ENCODE assay signal across 17 cellular contexts in the genomic region with DNA sequence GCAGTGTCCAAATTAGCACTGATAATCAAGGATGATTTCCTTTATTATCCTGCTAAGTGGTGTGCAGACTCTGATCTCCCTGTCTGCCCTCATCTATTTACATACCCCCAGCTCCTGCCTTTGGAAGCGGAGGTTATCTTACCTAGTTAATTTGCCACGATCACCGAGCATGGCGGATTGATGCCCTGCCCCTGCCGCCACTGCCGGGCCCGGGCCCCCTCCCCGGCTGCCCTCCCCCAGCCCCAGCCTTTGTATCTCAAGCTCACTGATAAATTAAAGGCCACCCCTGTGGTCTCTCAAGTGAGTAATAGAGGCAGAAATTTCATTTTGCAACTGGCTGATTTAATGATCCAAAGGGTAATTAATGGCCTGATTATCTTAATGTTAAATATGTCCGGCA.
DNase-seq lines count a peak whose midpoint lies in the region; ATAC-seq and TF ChIP-seq lines count a peak whose summit lies in the region.
"Had no signal": no experiment of that assay in that cellular context is flagged by ENCODE, and none has a peak within 500 bp of the region (broad histone marks: within the 10 kb centered on the region; RNA-seq: fewer than 3 reads in every experiment).

No MANE protein-coding gene starts in this region.

- H3K27me3 ChIP-seq in iPS-20b (ENCODE audit: insufficient read depth, low read length), result peaks cover 47% of the 10 kb centered on the region

- H3K9ac ChIP-seq in iPS-20b (ENCODE audit: low read depth, low read length), result no peak overlapping the region
- H3K9ac ChIP-seq: KMS-11 had no signal

- H3K27ac ChIP-seq in iPS-20b (ENCODE audit: low read length), result no peak overlapping the region
- H3K27ac ChIP-seq: KMS-11, RWPE1 had no signal

- peak; percentile 62 for DNase-seq in NCI-H82 (lab: John Stamatoyannopoulos, UW)
- DNase-seq in NCI-H82 treated with DMSO at 0.1 percent for 48 hours (lab: John Stamatoyannopoulos, UW; ENCODE audit: unreplicated experiment), result no peak
- peak; percentile 55 for DNase-seq in NCI-H524 treated with DMSO at 0.1 percent for 48 hours (lab: John Stamatoyannopoulos, UW)
- DNase-seq in retina, result peak; percentile 75
- DNase-seq in foreskin fibroblast, result no peak
- no peak for DNase-seq in germinal center (ENCODE audit: low spot score)
- DNase-seq: DMS53; GDM1; NCI-H1930; NCI-H226; NCI-H510A treated with DMSO at 0.1 percent for 48 hours; NK-92 treated with Interleukin-12 subunit alpha and Interleukin-12 subunit beta, amount 100 ng/mL, for 24 hours; SHP77 treated with DMSO at 0.1 percent for 48 hours had no signal

- H3K4me3 ChIP-seq in iPS-20b (ENCODE audit: low read length), result peak overlapping the region; percentile 29; the same call in 1 of the 2 replicates
- no peak overlapping the region for H3K4me3 ChIP-seq in foreskin fibroblast (ENCODE audit: low read depth in 1 of 2, low read length in 2 of 2)

- peaks cover 5% of the 10 kb centered on the region; the same call in 1 of the 2 replicates for H3K9me3 ChIP-seq in iPS-20b (ENCODE audit: insufficient read depth, low read depth, low read length)

- peaks cover 23% of the 10 kb centered on the region for H3K4me1 ChIP-seq in iPS-20b (ENCODE audit: insufficient read depth, low read length)

- 0 out of 2 replicates have a peak, but pooled peaks cover 5% of the 10 kb centered on the region for H3K36me3 ChIP-seq in iPS-20b (ENCODE audit: insufficient read depth, low read depth, low read length)

- TF ChIP-seq CTCF in foreskin fibroblast (IDR thresholded peaks at IDR 0.05; ENCODE audit: low read depth, low read length), result no peak

- ATAC-seq in GM21717 (IDR thresholded peaks at IDR 0.05; ENCODE audit: unreplicated experiment), result no peak

Comparison
In these comparisons a context has a peak if more than half of its experiments do, and no peak if none do; other contexts are left out.
1. DNase-seq: peak in NCI-H82 (single experiment), NCI-H524 treated with DMSO at 0.1 percent for 48 hours (single experiment) and retina (single experiment); none in NCI-H82 treated with DMSO at 0.1 percent for 48 hours (single experiment), foreskin fibroblast (0 of 2) and germinal center (single experiment).